Comparison of ENCODE assay signal across 31 cellular contexts in the genomic region with DNA sequence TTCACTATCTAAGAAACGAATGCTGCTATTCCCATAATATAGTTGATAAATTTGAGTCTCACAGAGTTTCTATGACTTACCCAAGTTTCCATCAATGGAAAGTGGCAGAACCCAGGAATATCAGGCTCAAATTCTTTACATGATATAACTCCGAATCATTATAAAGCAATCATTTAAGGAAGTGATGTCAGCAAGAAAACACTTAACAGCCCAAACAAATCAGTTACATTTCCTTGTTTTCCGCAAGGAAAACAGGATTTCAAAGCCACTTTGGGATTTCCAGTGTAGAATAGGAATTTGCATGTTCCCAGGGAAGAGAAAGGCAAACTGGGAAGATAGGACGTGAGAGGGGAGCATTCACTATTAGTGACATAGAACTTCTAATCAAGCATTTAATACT.
"Had no signal": no experiment of that assay in that cellular context is flagged by ENCODE, and none has a peak within 500 bp of the region (broad histone marks: within the 10 kb centered on the region; RNA-seq: fewer than 3 reads in every experiment).

No MANE protein-coding gene starts in this region.

- H3K36me3 ChIP-seq: ascending aorta, brain microvascular endothelial cell, esophagus squamous epithelium, gastroesophageal sphincter, left ventricle myocardium inferior, ovary, thoracic aorta, WERI-Rb-1 had no signal

- ATAC-seq: gastroesophageal sphincter; naive thymus-derived CD4-positive, alpha-beta T cell; sciatic nerve; stimulated activated effector memory CD8-positive, alpha-beta T cell treated with anti-CD3 and anti-CD28 coated beads, Interleukin-12 subunit alpha, Interleukin-12 subunit beta, amount 100 ng/mL, for 72 hours had no signal

- FAIRE-seq: small intestine, TTC549, urothelium cell line had no signal

- H3K27ac ChIP-seq: ascending aorta, brain microvascular endothelial cell, coronary artery, esophagus squamous epithelium, gastroesophageal sphincter, left ventricle myocardium inferior, ovary, thoracic aorta, WERI-Rb-1 had no signal

- H3K9me3 ChIP-seq: ascending aorta, esophagus squamous epithelium, gastroesophageal sphincter, left ventricle myocardium inferior, ovary, thoracic aorta had no signal

- DNase-seq: activated CD4-positive, alpha-beta memory T cell treated with anti-CD3 and anti-CD28 coated beads for 36 hours; activated CD4-positive, alpha-beta T cell treated with anti-CD3 and anti-CD28 coated beads, Interleukin-2, amount 10 ng/mL, durations not matched to agents 24 days and 14 days; activated CD4-positive, CD25-positive, alpha-beta regulatory T cell treated with anti-CD3 and anti-CD28 coated beads, Interleukin-2, amount 50 U/mL, for 72 hours; activated CD8-positive, alpha-beta memory T cell treated with anti-CD3 and anti-CD28 coated beads, Interleukin-2, amount 50 U/mL, for 4 hours; activated gamma-delta T cell; activated naive CD4-positive, alpha-beta T cell treated with anti-CD3 and anti-CD28 coated beads, Interleukin-2, amount 10 ng/mL, durations not matched to agents 7 days and 5 days; activated naive CD8-positive, alpha-beta T cell treated with anti-CD3 and anti-CD28 coated beads, Interleukin-2, amount 10 ng/mL, durations not matched to agents 7 days and 5 days; activated T-cell treated with anti-CD3 and anti-CD28 coated beads, Interleukin-2, amount 50 U/mL, for 24 hours; brain microvascular endothelial cell; esophagus squamous epithelium; head of caudate nucleus; hippocampal formation; left ventricle myocardium inferior; midbrain; naive thymus-derived CD4-positive, alpha-beta T cell; ovary; retina; small intestine; stimulated activated CD4-positive, alpha-beta T cell treated with anti-CD3 and anti-CD28 coated beads, Interleukin-4, amount 100 ng/mL, for 24 hours; SW 1271; T-helper 9 cell; trophoblast cell; WERI-Rb-1 had no signal

- H3K4me3 ChIP-seq: ascending aorta, coronary artery, esophagus squamous epithelium, gastroesophageal sphincter, left ventricle myocardium inferior, ovary, thoracic aorta had no signal

- H3K4me1 ChIP-seq: ascending aorta, esophagus squamous epithelium, gastroesophageal sphincter, left ventricle myocardium inferior had no signal

- H3K27me3 ChIP-seq: ascending aorta, brain microvascular endothelial cell, esophagus squamous epithelium, gastroesophageal sphincter, ovary had no signal
